Comparison of ENCODE assay signal across 8 cellular contexts in genomic region chr1:44985747-44986359, GRCh38. TPM values are rescaled to one million over a fixed set of nuclear protein-coding genes. Genes with fewer than 3 reads are reported as not detected.
A peak's percentile ranks its signal among the peaks of the same experiment; 100 is the strongest.
DNase-seq lines count a peak whose midpoint lies in the region; ATAC-seq, FAIRE-seq and TF ChIP-seq lines count a peak whose summit lies in the region.

No MANE protein-coding gene starts in this region.

- no peak for TF ChIP-seq CTCF in H9 (conservative IDR thresholded peaks at IDR 0.05)
- TF ChIP-seq CTCF in WERI-Rb-1 (IDR thresholded peaks at IDR 0.05; ENCODE audit: low read depth, low read length) = no peak

- no peak overlapping the region for H2BK20ac ChIP-seq in H9 (ENCODE audit: low read depth, low read length, poor library complexity, severe bottlenecking)

- peaks cover 0 to 13% (median 1%) of the 10 kb centered on the region in 3 donors for H3K36me3 Mint-ChIP-seq in CD8-positive, alpha-beta memory T cell
- H3K36me3 Mint-ChIP-seq in H9 (ENCODE audit: insufficient read depth in 1 of 3, low read depth in 3 of 3) = peaks cover 2 to 8% (median 3%) of the 10 kb centered on the region in 3 experiments; a peak in 6 of 7 replicates

- H3K36me3 ChIP-seq in CD8-positive, alpha-beta memory T cell (ENCODE audit: insufficient read depth, low read length) = no peaks in the 10 kb centered on the region
- H3K36me3 ChIP-seq in WERI-Rb-1 (peaks cover 5% of the 10 kb centered on the region), small intestine (ENCODE audit: control insufficient read depth in 2 of 2, insufficient read depth in 2 of 2, low read length in 2 of 2) (peaks cover 0 to 1% of the 10 kb centered on the region in 2 donors)

- H3K23me2 ChIP-seq in H9 (ENCODE audit: insufficient read length, low read depth, low read length, poor library complexity, severe bottlenecking) = peaks cover 9% of the 10 kb centered on the region

- no peak overlapping the region for H4K91ac ChIP-seq in H9 (ENCODE audit: insufficient read length, low read depth, low read length)

- no peak overlapping the region for H2BK5ac ChIP-seq in H9 (ENCODE audit: insufficient read length, low read length)

- no peaks in the 10 kb centered on the region for H3K27me3 Mint-ChIP-seq in CD8-positive, alpha-beta memory T cell
- H3K27me3 Mint-ChIP-seq in H9 (ENCODE audit: low read depth) = no peaks in the 10 kb centered on the region

- H2AFZ ChIP-seq in H9 (ENCODE audit: low read length) = no peak overlapping the region

- no peak overlapping the region for H3T11ph ChIP-seq in H9 (ENCODE audit: low read length)

- H3K4me1 ChIP-seq in CD8-positive, alpha-beta memory T cell (ENCODE audit: insufficient read depth, low read length) = peaks cover 15% of the 10 kb centered on the region
- peaks cover 5% of the 10 kb centered on the region; the same call in 1 of the 2 replicates for H3K4me1 ChIP-seq in H9 (ENCODE audit: insufficient read depth, low read length)
- H3K4me1 ChIP-seq in small intestine (ENCODE audit: control insufficient read depth in 2 of 2, insufficient read depth in 1 of 2, low read depth in 1 of 2, low read length in 1 of 2) = peaks cover 0 to 6% of the 10 kb centered on the region in 2 donors

- CTCF ChIA-PET in CD8-positive, alpha-beta memory T cell (lab: Charles Lee) = interaction anchor here (0.7 to 2.1 kb wide), 10 partner anchors 25 to 318 kb away, joined by 3 to 10 read pairs (median 4); partner anchors contain the start of genes HECTD3, PLK3, RPS8 and UROD

- intact Hi-C loops in left ventricle myocardium superior (cut with micrococcal nuclease) = no loop called here

- no peak overlapping the region; the same call in 1 of the 2 replicates for H3K14ac ChIP-seq in H9 (ENCODE audit: insufficient read depth, low read length)

- no peaks in the 10 kb centered on the region for H3K79me1 ChIP-seq in H9 (ENCODE audit: insufficient read depth, low read depth, low read length, poor library complexity, severe bottlenecking)

- no peak overlapping the region for H3K56ac ChIP-seq in H9 (ENCODE audit: insufficient read length, low read depth, low read length)

- no peaks in the 10 kb centered on the region for H3K9me3 Mint-ChIP-seq in CD8-positive, alpha-beta memory T cell
- H3K9me3 Mint-ChIP-seq in H9 = peaks cover 2 to 3% of the 10 kb centered on the region in 2 experiments; a peak in 3 of 5 replicates

- peak overlapping the region; percentile 79 for H3K4me3 ChIP-seq in CD8-positive, alpha-beta memory T cell (ENCODE audit: low read length)
- H3K4me3 ChIP-seq in WERI-Rb-1 (ENCODE audit: low read depth, low read length) = peak overlapping the region; percentile 68
- H3K4me3 ChIP-seq in small intestine (ENCODE audit: low read depth in 1 of 2, low read length in 2 of 2) = peak overlapping the region; percentile 62 to 75

- peaks cover 24 to 35% (median 25%) of the 10 kb centered on the region in 3 donors for H3K4me1 Mint-ChIP-seq in CD8-positive, alpha-beta memory T cell
- peaks cover 9 to 17% of the 10 kb centered on the region in 2 experiments for H3K4me1 Mint-ChIP-seq in H9

- no peak overlapping the region for H3K4ac ChIP-seq in H9 (ENCODE audit: low read depth, low read length)

- ATAC-seq in left ventricle myocardium superior = peak; percentile 69

- no peak overlapping the region for H2AK5ac ChIP-seq in H9 (ENCODE audit: insufficient read length, low read length)

- no peak overlapping the region for H2BK120ac ChIP-seq in H9 (ENCODE audit: low read depth, low read length, poor library complexity, severe bottlenecking)

- peak overlapping the region; percentile 4 for H3K18ac ChIP-seq in H9 (ENCODE audit: insufficient read length, low read depth, low read length)

- no CpG with 5 or more reads among the region's 19 CpGs for WGBS in H9 (ENCODE audit: extremely low coverage, insufficient read length, low lambda C conversion rate)
- WGBS in small intestine, 3 donors = 2 to 6% (median 2%) methylated on average over 19 of the region's 19 CpGs

- H4K20me1 ChIP-seq in H9 (ENCODE audit: control insufficient read depth, insufficient read depth, insufficient read length) = no peaks in the 10 kb centered on the region

- FAIRE-seq in small intestine (lab: Jason Lieb, UNC) = no peak

- peak overlapping the region; percentile 26 to 98 (median 94) for H3K27ac Mint-ChIP-seq in CD8-positive, alpha-beta memory T cell
- no peak overlapping the region; a peak in 1 of 7 replicates for H3K27ac Mint-ChIP-seq in H9

- peak overlapping the region; percentile 88 to 99 (median 99) for H3K4me3 Mint-ChIP-seq in CD8-positive, alpha-beta memory T cell
- peak overlapping the region; percentile 99 for H3K4me3 Mint-ChIP-seq in H9

- no peak overlapping the region for H3K23ac ChIP-seq in H9 (ENCODE audit: insufficient read length, low read depth, low read length)

- H2BK12ac ChIP-seq in H9 (ENCODE audit: insufficient read length, low read depth, low read length) = no peak overlapping the region

- peak overlapping the region; percentile 36 for H3K9ac ChIP-seq in H9 (ENCODE audit: extremely low read depth, insufficient read length, low read length)

- peak overlapping the region; percentile 69 for H3K27ac ChIP-seq in CD8-positive, alpha-beta memory T cell (ENCODE audit: low read depth, low read length)
- H3K27ac ChIP-seq in H9 (ENCODE audit: insufficient read length, low read depth, low read length) (no peak overlapping the region), WERI-Rb-1 (peak overlapping the region; percentile 81), small intestine (ENCODE audit: low read depth in 1 of 2, low read length in 1 of 2) (peak overlapping the region; percentile 62 to 83)

- DNase-seq in CD8-positive, alpha-beta memory T cell = no peak
- DNase-seq in H9 (no peak), WERI-Rb-1 (no peak), left ventricle myocardium superior (no peak), small intestine (peak; percentile 10), superior temporal gyrus (ENCODE audit: extremely low spot score) (no peak), activated gamma-delta T cell (lab: John Stamatoyannopoulos, UW) (no peak), NCI-H446 (lab: John Stamatoyannopoulos, UW) (no peak)

- peak overlapping the region; percentile 98 for H3K4me2 ChIP-seq in H9 (ENCODE audit: insufficient read depth, insufficient read length, low read length)

- H3K79me2 ChIP-seq in H9 (ENCODE audit: insufficient read depth, low read length) = no peaks in the 10 kb centered on the region

- POLR2A ChIA-PET in CD8-positive, alpha-beta memory T cell (lab: Charles Lee) = interaction anchor here (0.7 to 1.7 kb wide), 6 partner anchors 24 to 318 kb away, joined by 3 to 11 read pairs (median 4); partner anchors contain the start of genes HECTD3, PLK3 and UROD

- H4K8ac ChIP-seq in H9 (replicated peaks; ENCODE audit: insufficient read length, low read depth, low read length) = no peak overlapping the region

- no peak overlapping the region for H2BK15ac ChIP-seq in H9 (ENCODE audit: low read depth, low read length)

- H4K5ac ChIP-seq in H9 (ENCODE audit: insufficient read length, low read depth, low read length) = no peak overlapping the region

- no peaks in the 10 kb centered on the region for H3K27me3 ChIP-seq in CD8-positive, alpha-beta memory T cell (ENCODE audit: insufficient read depth, low read length, poor library complexity, severe bottlenecking)
- no peaks in the 10 kb centered on the region for H3K27me3 ChIP-seq in H9 (ENCODE audit: insufficient read depth, low read length)
- H3K27me3 ChIP-seq in WERI-Rb-1 (ENCODE audit: insufficient read depth, low read depth, severe bottlenecking) = no peaks in the 10 kb centered on the region
- H3K27me3 ChIP-seq in small intestine (ENCODE audit: control insufficient read depth in 2 of 2, insufficient read depth in 2 of 2, low read length in 2 of 2) = no peaks in the 10 kb centered on the region

- H3K9me3 ChIP-seq in CD8-positive, alpha-beta memory T cell (ENCODE audit: low read length) = no peaks in the 10 kb centered on the region
- no peaks in the 10 kb centered on the region for H3K9me3 ChIP-seq in H9 (ENCODE audit: control insufficient read depth, low read depth, low read length)
- H3K9me3 ChIP-seq in WERI-Rb-1 (ENCODE audit: severe bottlenecking) = peaks cover 6% of the 10 kb centered on the region
- no peaks in the 10 kb centered on the region for H3K9me3 ChIP-seq in small intestine (ENCODE audit: control insufficient read depth, low read depth)

RNA-seq across cellular contexts. Expression of gene EIF2B3, which starts 0.5 kb away (rescaled TPM):
- total RNA-seq in CD8-positive, alpha-beta memory T cell = 10 to 100 TPM; 49.5 to 50.6 TPM
- polyA plus RNA-seq in CD8-positive, alpha-beta memory T cell = 22.6 TPM
- total RNA-seq in H9 (2021) (34.9 and 35.4 TPM in 2 replicates), left ventricle myocardium superior (41.5 TPM)
- 10 to 100 TPM in 1 of 3 donors, 1 to 10 TPM in 2; 5.6 to 19.4 (median 6.5) TPM for polyA plus RNA-seq in small intestine

RNA-seq across cellular contexts. Expression of gene HECTD3, which starts 25.3 kb away (rescaled TPM):
- 10 to 100 TPM; 35.4 to 36.0 TPM for total RNA-seq in CD8-positive, alpha-beta memory T cell
- 30.1 TPM for polyA plus RNA-seq in CD8-positive, alpha-beta memory T cell
- 36.0 and 37.5 TPM in 2 replicates for total RNA-seq in H9 (2021)
- total RNA-seq in left ventricle myocardium superior = 23.7 TPM
- polyA plus RNA-seq in small intestine = 100 to 1,000 TPM in 2 of 3 donors, 10 to 100 TPM in 1; 54.2 to 148 (median 108) TPM

RNA-seq across cellular contexts. Expression of gene UROD, which starts 26.2 kb away (rescaled TPM):
- total RNA-seq in CD8-positive, alpha-beta memory T cell = 10 to 100 TPM; 89.9 to 92.4 TPM
- 62.9 TPM for polyA plus RNA-seq in CD8-positive, alpha-beta memory T cell
- 90.4 and 92.2 TPM in 2 replicates for total RNA-seq in H9 (2021)
- 84.8 TPM for total RNA-seq in left ventricle myocardium superior
- 10 to 100 TPM; 52.1 to 85.4 (median 80.8) TPM for polyA plus RNA-seq in small intestine

Comparison
In these comparisons a context has a peak if more than half of its experiments do, and no peak if none do; other contexts are left out.
1. H3K27ac Mint-ChIP-seq: peak in CD8-positive, alpha-beta memory T cell (8 of 8); none in H9 (0 of 3).
2. Peak in every context shown above with its lines, with median percentiles within 50 percentile points of each other: H3K4me3 ChIP-seq.